ENCODE assay signal across 11 cellular contexts in genomic region chr1:62810420-62811274, GRCh38. TPM values are rescaled to one million over a fixed set of nuclear protein-coding genes. Genes with fewer than 3 reads are reported as not detected.
DNase-seq lines count a peak whose midpoint lies in the region; ATAC-seq and TF ChIP-seq lines count a peak whose summit lies in the region.
"Had no signal": no experiment of that assay in that cellular context is flagged by ENCODE, and none has a peak within 500 bp of the region (broad histone marks: within the 10 kb centered on the region; RNA-seq: fewer than 3 reads in every experiment).

No MANE protein-coding gene starts in this region.

- no peak for TF ChIP-seq CTCF in GM12864 (IDR thresholded peaks at IDR 0.05; ENCODE audit: low read depth, low read length, missing control alignments)
- TF ChIP-seq CTCF in upper lobe of left lung (IDR thresholded peaks at IDR 0.05), result no peak
- no peak for TF ChIP-seq CTCF in stomach (IDR thresholded peaks at IDR 0.05)

- TF ChIP-seq EP300 in upper lobe of left lung (IDR thresholded peaks at IDR 0.05) (no peak), stomach (IDR thresholded peaks at IDR 0.05) (no peak)

- no peaks in the 10 kb centered on the region for H3K4me1 ChIP-seq in upper lobe of left lung
- H3K4me1 ChIP-seq in stomach, result no peaks in the 10 kb centered on the region

- WGBS in upper lobe of left lung, 2 donors, result 84 to 85% methylated on average over 6 of the region's 6 CpGs
- 86 to 93% (median 88%) methylated on average over 6 of the region's 6 CpGs for WGBS in stomach, 5 donors

- H3K36me3 ChIP-seq in upper lobe of left lung (peaks cover 0 to 13% (median 0%) of the 10 kb centered on the region in 4 donors), stomach (peaks cover 0 to 50% (median 22%) of the 10 kb centered on the region in 4 donors)

- peak; percentile 43 for DNase-seq in GM12864 (ENCODE audit: low read depth)
- peak; percentile 71 for DNase-seq in MV-4-11 (lab: John Stamatoyannopoulos, UW)
- no peak for DNase-seq in upper lobe of left lung
- DNase-seq in hepatic stellate cell (ENCODE audit: low spot score), result no peak
- no peak for DNase-seq in stomach
- DNase-seq: activated naive CD4-positive, alpha-beta T cell treated with anti-CD3 and anti-CD28 coated beads for 36 hours; NCI-H526 treated with DMSO at 0.1 percent for 48 hours; stimulated activated CD4-positive, alpha-beta T cell treated with anti-CD3 and anti-CD28 coated beads, Interleukin-2, amount 100 ng/mL, for 24 hours had no signal

- intact Hi-C loops in stomach (cut with DNase I; ENCODE audit: low total_unique reads), result no loop called here

- TF ChIP-seq POLR2A in upper lobe of left lung (IDR thresholded peaks at IDR 0.05) (no peak), stomach (IDR thresholded peaks at IDR 0.05) (no peak)

- ATAC-seq in GM19467 (IDR thresholded peaks at IDR 0.05; ENCODE audit: unreplicated experiment) (peak; percentile 89), HG03025 (IDR thresholded peaks at IDR 0.05; ENCODE audit: low FRiP score, unreplicated experiment) (peak; percentile 94), upper lobe of left lung (ENCODE audit: low FRiP score in 2 of 2) (no peak), esophagus mucosa (no peak)

- H3K27ac ChIP-seq in upper lobe of left lung (no peak overlapping the region), stomach (no peak overlapping the region)

- H3K27me3 ChIP-seq in upper lobe of left lung (no peaks in the 10 kb centered on the region), stomach (no peaks in the 10 kb centered on the region)

- no peaks in the 10 kb centered on the region for H3K9me3 ChIP-seq in upper lobe of left lung
- no peaks in the 10 kb centered on the region for H3K9me3 ChIP-seq in stomach

- no peak overlapping the region for H3K4me3 ChIP-seq in GM12864 (ENCODE audit: low read depth, low read length)
- H3K4me3 ChIP-seq in upper lobe of left lung, result no peak overlapping the region
- no peak overlapping the region for H3K4me3 ChIP-seq in stomach

RNA-seq across cellular contexts. Expression of gene ATG4C, which starts 26.7 kb away (rescaled TPM):
- total RNA-seq in upper lobe of left lung (10 to 100 TPM in 2 of 6 donors, 1 to 10 TPM in 4; 2.1 to 14.8 (median 7.6) TPM), stomach (10 to 100 TPM in 2 of 5 donors, 1 to 10 TPM in 3; 2.3 to 42.4 (median 8.4) TPM), esophagus mucosa (4.5 TPM)
- 1 to 10 TPM; 4.1 to 7.7 (median 4.7) TPM for polyA plus RNA-seq in stomach

Comparison
In these comparisons a context has a peak if more than half of its experiments do, and no peak if none do; other contexts are left out.
1. DNase-seq: peak in GM12864 (single experiment) and MV-4-11 (single experiment); none in upper lobe of left lung (0 of 2), hepatic stellate cell (single experiment) and stomach (single experiment).
2. ATAC-seq: peak in GM19467 (single experiment) and HG03025 (single experiment); none in upper lobe of left lung (0 of 2) and esophagus mucosa (single experiment).